Comparison of ENCODE assay signal across 8 cellular contexts in the genomic region with DNA sequence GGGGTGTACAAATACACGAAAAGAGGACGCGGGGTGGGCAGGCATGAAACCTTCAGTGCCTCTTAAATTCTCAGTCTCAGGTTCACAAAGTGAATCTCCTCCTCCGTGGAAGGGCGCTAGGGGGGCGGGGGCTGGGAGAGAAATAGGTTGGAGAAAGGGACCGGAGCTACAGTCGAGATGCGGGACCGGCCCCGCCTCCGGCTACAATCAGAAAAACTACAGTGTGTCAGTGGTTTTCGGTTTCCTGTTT. TPM values are rescaled to one million over a fixed set of nuclear protein-coding genes. Genes with fewer than 3 reads are reported as not detected.
DNase-seq lines count a peak whose midpoint lies in the region; ATAC-seq and TF ChIP-seq lines count a peak whose summit lies in the region.

No MANE protein-coding gene starts in this region.

- peak overlapping the region; percentile 70 for H3K4me3 ChIP-seq in AG04450 (ENCODE audit: low read depth, low read length)
- H3K4me3 ChIP-seq in HL-60 (replicated peaks; ENCODE audit: insufficient read depth, low read length), result peak overlapping the region; percentile 61
- peak overlapping the region; percentile 81 for H3K4me3 ChIP-seq in iPS-20b (ENCODE audit: low read length)

- H3K4me1 ChIP-seq in iPS-20b (ENCODE audit: insufficient read depth, low read length), result peaks cover 15% of the 10 kb centered on the region; the same call in 1 of the 2 replicates

- DNase-seq in AG04450 (ENCODE audit: low read depth, low spot score) (no peak), HL-60 (ENCODE audit: low read depth in 1 of 2, low spot score in 1 of 2) (no peak), 8988T (no peak)
- no peak for DNase-seq in activated naive CD8-positive, alpha-beta T cell treated with anti-CD3 and anti-CD28 coated beads, Interleukin-2, amount 10 ng/mL, durations not matched to agents 7 days and 5 days
- peak; percentile 63 to 65 for DNase-seq in stimulated activated CD4-positive, alpha-beta T cell treated with anti-CD3 and anti-CD28 coated beads, Interleukin-2, amount 100 ng/mL, for 24 hours

- H3K9me3 ChIP-seq in AG04450 (ENCODE audit: control insufficient read depth, insufficient read depth, low read length) (no peaks in the 10 kb centered on the region; the same call in 1 of the 2 replicates), iPS-20b (ENCODE audit: insufficient read depth, low read depth, low read length) (no peaks in the 10 kb centered on the region)

- H3K9ac ChIP-seq in iPS-20b (ENCODE audit: low read depth, low read length), result peak overlapping the region; percentile 86

- no peaks in the 10 kb centered on the region for H3K36me3 ChIP-seq in iPS-20b (ENCODE audit: insufficient read depth, low read depth, low read length)

- H3K27ac Mint-ChIP-seq in activated naive CD8-positive, alpha-beta T cell treated with anti-CD3 and anti-CD28 coated beads, Interleukin-2, amount 10 ng/mL, durations not matched to agents 7 days and 5 days, result peak overlapping the region; percentile 93

- H3K27ac ChIP-seq in AG04450 (ENCODE audit: low read depth, low read length) (peak overlapping the region; percentile 96), HL-60 (replicated peaks) (peak overlapping the region; percentile 96), iPS-20b (ENCODE audit: low read length) (peak overlapping the region; percentile 43)

- CTCF ChIA-PET in AG04450 (lab: Charles Lee), result interaction anchor here (0.6 to 2.1 kb wide), 3 partner anchors 8 to 417 kb away, joined by 3 to 10 read pairs (median 6); no protein-coding TSS in a partner anchor

- H3K4me1 Mint-ChIP-seq in activated naive CD8-positive, alpha-beta T cell treated with anti-CD3 and anti-CD28 coated beads, Interleukin-2, amount 10 ng/mL, durations not matched to agents 7 days and 5 days, result peaks cover 27% of the 10 kb centered on the region

- H3K27me3 Mint-ChIP-seq in activated naive CD8-positive, alpha-beta T cell treated with anti-CD3 and anti-CD28 coated beads, Interleukin-2, amount 10 ng/mL, durations not matched to agents 7 days and 5 days, result peaks cover 8% of the 10 kb centered on the region

- no peak for TF ChIP-seq CTCF in AG04450 (IDR thresholded peaks at IDR 0.05; ENCODE audit: low read depth, low read length)
- TF ChIP-seq CTCF in HL-60 (IDR thresholded peaks at IDR 0.05; ENCODE audit: insufficient read depth, low read length), result no peak

- H3K27me3 ChIP-seq in AG04450 (ENCODE audit: control insufficient read depth, insufficient read depth, low read length) (no peaks in the 10 kb centered on the region), HL-60 (ENCODE audit: insufficient read depth, poor library complexity, severe bottlenecking) (no peaks in the 10 kb centered on the region), iPS-20b (ENCODE audit: insufficient read depth, low read length) (peaks cover 14% of the 10 kb centered on the region; the same call in 1 of the 2 replicates)

- no peaks in the 10 kb centered on the region for H3K36me3 Mint-ChIP-seq in activated naive CD8-positive, alpha-beta T cell treated with anti-CD3 and anti-CD28 coated beads, Interleukin-2, amount 10 ng/mL, durations not matched to agents 7 days and 5 days

- H3K4me3 Mint-ChIP-seq in activated naive CD8-positive, alpha-beta T cell treated with anti-CD3 and anti-CD28 coated beads, Interleukin-2, amount 10 ng/mL, durations not matched to agents 7 days and 5 days, result peak overlapping the region; percentile 96

- H3K9me3 Mint-ChIP-seq in activated naive CD8-positive, alpha-beta T cell treated with anti-CD3 and anti-CD28 coated beads, Interleukin-2, amount 10 ng/mL, durations not matched to agents 7 days and 5 days, result no peaks in the 10 kb centered on the region

- ATAC-seq in activated naive CD8-positive, alpha-beta T cell treated with anti-CD3 and anti-CD28 coated beads, Interleukin-2, amount 10 ng/mL, durations not matched to agents 7 days and 5 days (ENCODE audit: low read depth), result no peak
- no peak for ATAC-seq in HG03469 (IDR thresholded peaks at IDR 0.05; ENCODE audit: unreplicated experiment)
- no peak for ATAC-seq in HG03280 (IDR thresholded peaks at IDR 0.05; ENCODE audit: unreplicated experiment)

- POLR2A ChIA-PET in AG04450 (lab: Yijun Ruan, JAX), result interaction anchor here (0.6 to 2.0 kb wide), 12 partner anchors 13 to 341 kb away, joined by 3 to 14 read pairs (median 5); no protein-coding TSS in a partner anchor
- POLR2A ChIA-PET in activated naive CD8-positive, alpha-beta T cell treated with anti-CD3 and anti-CD28 coated beads, Interleukin-2, amount 10 ng/mL, durations not matched to agents 7 days and 5 days (lab: Charles Lee), result interaction anchor here (0.7 to 7.0 kb wide), 16 partner anchors 9 to 101 kb away, joined by 3 to 59 read pairs (median 4); no protein-coding TSS in a partner anchor

RNA-seq across cellular contexts. Expression of a gene that starts 3.4 kb away (rescaled TPM):
- 3.5 and 4.1 TPM in 2 replicates for polyA plus RNA-seq in AG04450 (2011; rRNA removed)
- polyA minus RNA-seq in AG04450 (2011; rRNA and poly(A)+ RNA removed), result 6.4 and 7.6 TPM in 2 replicates
- total RNA-seq in activated naive CD8-positive, alpha-beta T cell treated with anti-CD3 and anti-CD28 coated beads, Interleukin-2, amount 10 ng/mL, durations not matched to agents 7 days and 5 days, result 1 to 10 TPM; 4.6 to 4.7 TPM

Comparison
In these comparisons a context has a peak if more than half of its experiments do, and no peak if none do; other contexts are left out.
1. DNase-seq: peak in stimulated activated CD4-positive, alpha-beta T cell treated with anti-CD3 and anti-CD28 coated beads, Interleukin-2, amount 100 ng/mL, for 24 hours (2 of 2); none in AG04450 (single experiment), HL-60 (0 of 2), activated naive CD8-positive, alpha-beta T cell treated with anti-CD3 and anti-CD28 coated beads, Interleukin-2, amount 10 ng/mL, durations not matched to agents 7 days and 5 days (single experiment) and 8988T (single experiment).
2. H3K27ac ChIP-seq: peak in every context shown above with its lines; median percentile 96 in AG04450; 96 in HL-60; 43 in iPS-20b.
3. Peak in every context shown above with its lines, with median percentiles within 50 percentile points of each other: H3K4me3 ChIP-seq.